Comparison of ENCODE assay signal across 11 cellular contexts in genomic region chr10:97540669-97541500, GRCh38. TPM values are rescaled to one million over a fixed set of nuclear protein-coding genes. Genes with fewer than 3 reads are reported as not detected.
DNase-seq lines count a peak whose midpoint lies in the region; ATAC-seq and TF ChIP-seq lines count a peak whose summit lies in the region.
"Had no signal": no experiment of that assay in that cellular context is flagged by ENCODE, and none has a peak within 500 bp of the region (broad histone marks: within the 10 kb centered on the region; RNA-seq: fewer than 3 reads in every experiment).

No MANE protein-coding gene starts in this region.

- H3K36me3 Mint-ChIP-seq in Caco-2 (ENCODE audit: insufficient read depth, unreplicated experiment) = peaks cover 6% of the 10 kb centered on the region
- no peaks in the 10 kb centered on the region for H3K36me3 Mint-ChIP-seq in progenitor cell of endocrine pancreas (ENCODE audit: insufficient read depth)

- DNase-seq in Caco-2 (no peak), Panc1 (ENCODE audit: low read depth, low spot score) (no peak), fibroblast of mammary gland (ENCODE audit: low read depth) (peak; percentile 49), progenitor cell of endocrine pancreas (ENCODE audit: low spot score, unreplicated experiment) (no peak), SKM-1 treated with dmso at 0.1 percent for 144 hours (lab: John Stamatoyannopoulos, UW; ENCODE audit: unreplicated experiment) (no peak), NCI-H1436 (lab: John Stamatoyannopoulos, UW) (no peak)
- no peak for DNase-seq in activated CD8-positive, alpha-beta memory T cell treated with anti-CD3 and anti-CD28 coated beads, Interleukin-2, amount 50 U/mL, for 4 hours

- TF ChIP-seq CTCF in Caco-2 (IDR thresholded peaks at IDR 0.05; ENCODE audit: insufficient read depth in 1 of 2, low read depth in 1 of 2, low read length in 1 of 2, severe bottlenecking in 1 of 2, unreplicated experiment in 1 of 2) (no peak), Panc1 (IDR thresholded peaks at IDR 0.05) (no peak), fibroblast of mammary gland (conservative IDR thresholded peaks at IDR 0.05; ENCODE audit: control insufficient read depth, insufficient read depth, low read depth, low read length) (peak; percentile 18), progenitor cell of endocrine pancreas (IDR thresholded peaks at IDR 0.05; ENCODE audit: unreplicated experiment) (peak; percentile 8)

- H3K4me3 ChIP-seq in Caco-2 (ENCODE audit: low read depth, low read length) (no peak overlapping the region), Panc1 (ENCODE audit: low read depth in 2 of 2, low read length in 2 of 2) (no peak overlapping the region), fibroblast of mammary gland (ENCODE audit: control insufficient read depth, low read depth, low read length) (no peak overlapping the region)

- no peaks in the 10 kb centered on the region for H3K9me3 ChIP-seq in Caco-2
- no peaks in the 10 kb centered on the region for H3K9me3 ChIP-seq in Panc1 (ENCODE audit: control insufficient read depth, insufficient read depth, low read depth, low read length)

- intact Hi-C loops in Caco-2 (cut with micrococcal nuclease; ENCODE audit: unreplicated experiment) (no loop called here), Panc1 (cut with micrococcal nuclease; ENCODE audit: unreplicated experiment) (loop anchor here (5.0 kb wide), 1 partner anchor 44 kb away; the partner anchor contains the start of genes MMS19 and UBTD1)

- no peaks in the 10 kb centered on the region for H3K36me3 ChIP-seq in Caco-2 (ENCODE audit: control insufficient read depth, insufficient read depth, low read length)
- H3K36me3 ChIP-seq in Panc1 (ENCODE audit: control insufficient read depth, insufficient read depth, low read length) = no peaks in the 10 kb centered on the region

- H3K4me1 ChIP-seq in Caco-2 (peaks cover 29% of the 10 kb centered on the region), Panc1 (ENCODE audit: control insufficient read depth, insufficient read depth, low read length) (peaks cover 65% of the 10 kb centered on the region)

- peak overlapping the region; percentile 32 for H3K27ac Mint-ChIP-seq in Caco-2 (ENCODE audit: unreplicated experiment)
- H3K27ac Mint-ChIP-seq in progenitor cell of endocrine pancreas = no peak overlapping the region

- H3K27me3 Mint-ChIP-seq in Caco-2 (ENCODE audit: insufficient read depth, unreplicated experiment) (no peaks in the 10 kb centered on the region), progenitor cell of endocrine pancreas (no peaks in the 10 kb centered on the region)

- H3K27ac ChIP-seq in Panc1 (ENCODE audit: low read length) = peak overlapping the region; percentile 95

- no peak overlapping the region for H3K4me3 Mint-ChIP-seq in Caco-2 (ENCODE audit: unreplicated experiment)
- no peak overlapping the region for H3K4me3 Mint-ChIP-seq in progenitor cell of endocrine pancreas (ENCODE audit: low read depth)
- H3K4me3 Mint-ChIP-seq: CD14-positive monocyte, neural crest cell had no signal

- H3K27me3 ChIP-seq in Caco-2 (replicated peaks; ENCODE audit: control insufficient read depth, insufficient read depth, low read length) (no peaks in the 10 kb centered on the region), Panc1 (ENCODE audit: control insufficient read depth, insufficient read depth, low read length) (no peaks in the 10 kb centered on the region)

- no peak for ATAC-seq in Panc1
- no peak for ATAC-seq in HG02885 (IDR thresholded peaks at IDR 0.05; ENCODE audit: poor library complexity, unreplicated experiment)

- CTCF ChIA-PET in Caco-2 (lab: Charles Lee) = interaction anchor here (1.1 kb wide), 1 partner anchor 13 kb away, joined by 4 read pairs; no protein-coding TSS in a partner anchor
- CTCF ChIA-PET in Panc1 (lab: Charles Lee) = interaction anchor here (0.6 to 1.5 kb wide), 3 partner anchors 13 to 42 kb away, joined by 3 to 4 read pairs (median 4); partner anchors contain the start of gene UBTD1

- in situ Hi-C loops in Panc1 (cut with HindIII; ENCODE audit: low pct_unique_long_range_greater_than_20kb, low sequenced_read_pairs) = no loop called here

- no peaks in the 10 kb centered on the region for H3K9me3 Mint-ChIP-seq in Caco-2 (ENCODE audit: unreplicated experiment)
- no peaks in the 10 kb centered on the region for H3K9me3 Mint-ChIP-seq in progenitor cell of endocrine pancreas (ENCODE audit: low read depth)
- H3K9me3 Mint-ChIP-seq: CD14-positive monocyte, neural crest cell had no signal

- BruUV-seq in Caco-2 (replicated peaks; lab: Mats Ljungman, UMichigan) (no TSS peak), Panc1 (replicated peaks; lab: Mats Ljungman, UMichigan) (no TSS peak)

- H3K4me1 Mint-ChIP-seq in Caco-2 (ENCODE audit: low read depth, unreplicated experiment) (peaks cover 25% of the 10 kb centered on the region), progenitor cell of endocrine pancreas (ENCODE audit: low read depth) (no peaks in the 10 kb centered on the region)

- POLR2A ChIA-PET in Caco-2 (lab: Charles Lee) = no interaction called here
- POLR2A ChIA-PET in Panc1 (lab: Charles Lee) = no interaction called here

RNA-seq across cellular contexts. Expression of gene ANKRD2, which starts 31.7 kb away (rescaled TPM):
- total RNA-seq in Caco-2 (2022) (0.23 TPM in 1 of 2 replicates, not detected in the other), Panc1 (2021; ENCODE audit: unreplicated experiment) (0.98 TPM), progenitor cell of endocrine pancreas (not detected in 2 replicates)
- polyA plus RNA-seq in Panc1 (2012; ENCODE audit: insufficient read length) = 0.56 TPM
- total RNA-seq: neural crest cell; T-helper 1 cell treated with Interleukin-12 subunit alpha and Interleukin-12 subunit beta and Interleukin-4 antibody, amounts not matched to agents 30 ng/mL and 1 ng/mL, for 36 hours had no signal
- polyA plus RNA-seq: CD14-positive monocyte had no signal

RNA-seq across cellular contexts. Expression of gene UBTD1, which starts 42.2 kb away (rescaled TPM):
- 11.4 and 11.7 TPM in 2 replicates for total RNA-seq in Caco-2 (2022)
- total RNA-seq in Panc1 (2021; ENCODE audit: unreplicated experiment) = 55.6 TPM
- polyA plus RNA-seq in Panc1 (2012; ENCODE audit: insufficient read length) = 63.0 TPM
- total RNA-seq in progenitor cell of endocrine pancreas = 9.0 and 9.2 TPM in 2 replicates

RNA-seq across cellular contexts. Expression of gene MMS19, which starts 42.7 kb away (rescaled TPM):
- 105 and 112 TPM in 2 replicates for total RNA-seq in Caco-2 (2022)
- 83.3 TPM for total RNA-seq in Panc1 (2021; ENCODE audit: unreplicated experiment)
- 81.5 TPM for polyA plus RNA-seq in Panc1 (2012; ENCODE audit: insufficient read length)
- total RNA-seq in progenitor cell of endocrine pancreas = 80.6 and 82.1 TPM in 2 replicates

RNA-seq across cellular contexts. Expression of gene HOGA1, which starts 43.3 kb away (rescaled TPM):
- total RNA-seq in Caco-2 (2022) = 0.50 and 0.67 TPM in 2 replicates
- total RNA-seq in Panc1 (2021; ENCODE audit: unreplicated experiment) = 0.08 TPM
- 0.16 TPM for polyA plus RNA-seq in Panc1 (2012; ENCODE audit: insufficient read length)
- total RNA-seq in progenitor cell of endocrine pancreas = 10.5 and 11.9 TPM in 2 replicates
- total RNA-seq: T-helper 1 cell treated with Interleukin-12 subunit alpha and Interleukin-12 subunit beta and Interleukin-4 antibody, amounts not matched to agents 30 ng/mL and 1 ng/mL, for 36 hours had no signal
- polyA plus RNA-seq: CD14-positive monocyte had no signal

RNA-seq across cellular contexts. Expression of gene C10orf62, which starts 48.6 kb away (rescaled TPM):
- total RNA-seq in Caco-2 (2022) (not detected in 2 replicates), Panc1 (2021; ENCODE audit: unreplicated experiment) (not detected), progenitor cell of endocrine pancreas (0.91 and 0.96 TPM in 2 replicates)
- not detected for polyA plus RNA-seq in Panc1 (2012; ENCODE audit: insufficient read length)
- total RNA-seq: neural crest cell; T-helper 1 cell treated with Interleukin-12 subunit alpha and Interleukin-12 subunit beta and Interleukin-4 antibody, amounts not matched to agents 30 ng/mL and 1 ng/mL, for 36 hours had no signal
- polyA plus RNA-seq: CD14-positive monocyte had no signal

Comparison
In these comparisons a context has a peak if more than half of its experiments do, and no peak if none do; other contexts are left out.
1. CTCF ChIP-seq: peak in fibroblast of mammary gland (single experiment) and progenitor cell of endocrine pancreas (single experiment); none in Caco-2 (0 of 2) and Panc1 (single experiment).